In the genomic region with DNA sequence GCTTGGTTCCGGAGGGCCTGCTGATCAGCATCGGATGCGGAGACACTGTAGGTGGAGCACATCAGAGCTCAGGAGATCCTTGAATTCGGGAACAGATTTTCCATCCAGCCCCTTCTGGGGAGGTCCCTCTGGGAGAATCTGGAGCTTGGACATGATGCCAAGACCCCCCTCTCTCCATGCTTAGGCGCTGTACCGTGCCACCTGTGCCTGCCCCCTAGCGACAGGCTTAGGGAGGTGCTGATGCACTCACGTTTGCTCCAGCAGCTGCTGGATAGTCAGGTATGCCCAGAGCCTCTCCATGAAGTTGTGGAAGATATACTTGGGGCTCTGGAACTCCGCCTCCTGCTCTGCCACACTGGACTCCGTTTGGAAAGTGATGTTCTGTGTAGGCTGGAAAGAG, we compare ENCODE assay signal across 9 cellular contexts. TPM values are rescaled to one million over a fixed set of nuclear protein-coding genes. Genes with fewer than 3 reads are reported as not detected.
A peak's percentile ranks its signal among the peaks of the same experiment; 100 is the strongest.
DNase-seq lines count a peak whose midpoint lies in the region; ATAC-seq lines count a peak whose summit lies in the region.
"Had no signal": no experiment of that assay in that cellular context is flagged by ENCODE, and none has a peak within 500 bp of the region (broad histone marks: within the 10 kb centered on the region; RNA-seq: fewer than 3 reads in every experiment).

No MANE protein-coding gene starts in this region.

- H3K36me3 Mint-ChIP-seq in memory B cell = peaks cover 3% of the 10 kb centered on the region
- H3K36me3 Mint-ChIP-seq in activated T-helper 2 cell treated with anti-CD3 and anti-CD28 coated beads, Interferon-gamma antibody, Interleukin-2, Interleukin-4, amounts not matched to agents 10 μg/mL and 5 μg/mL and 100 μg/mL, durations not matched to agents 14 hours and 24 hours and 36 hours (ENCODE audit: low read depth) = no peaks in the 10 kb centered on the region
- H3K36me3 Mint-ChIP-seq: natural killer cell treated with Interleukin-12 subunit alpha and Interleukin-12 subunit beta and Interleukin-15 and Interleukin-18, amount 100 ng/mL, for 72 hours had no signal

- H3K27ac Mint-ChIP-seq in memory B cell = no peak overlapping the region
- H3K27ac Mint-ChIP-seq in activated T-helper 2 cell treated with anti-CD3 and anti-CD28 coated beads, Interferon-gamma antibody, Interleukin-2, Interleukin-4, amounts not matched to agents 10 μg/mL and 5 μg/mL and 100 μg/mL, durations not matched to agents 14 hours and 24 hours and 36 hours = no peak overlapping the region
- H3K27ac Mint-ChIP-seq: natural killer cell treated with Interleukin-12 subunit alpha and Interleukin-12 subunit beta and Interleukin-15 and Interleukin-18, amount 100 ng/mL, for 72 hours; T-helper 1 cell treated with Interleukin-12 subunit alpha and Interleukin-12 subunit beta and Interleukin-4 antibody, amounts not matched to agents 30 μg/mL and 1 μg/mL, for 36 hours had no signal

- ATAC-seq in memory B cell (ENCODE audit: low read depth) (peak; percentile 65), GM18511 (IDR thresholded peaks at IDR 0.05; ENCODE audit: unreplicated experiment) (no peak)

- H3K4me1 Mint-ChIP-seq in memory B cell = no peaks in the 10 kb centered on the region
- H3K4me1 Mint-ChIP-seq in activated T-helper 2 cell treated with anti-CD3 and anti-CD28 coated beads, Interferon-gamma antibody, Interleukin-2, Interleukin-4, amounts not matched to agents 10 μg/mL and 5 μg/mL and 100 μg/mL, durations not matched to agents 14 hours and 24 hours and 36 hours (ENCODE audit: low read depth) = no peaks in the 10 kb centered on the region

- H3K9me3 Mint-ChIP-seq in memory B cell = no peaks in the 10 kb centered on the region
- no peaks in the 10 kb centered on the region for H3K9me3 Mint-ChIP-seq in activated T-helper 2 cell treated with anti-CD3 and anti-CD28 coated beads, Interferon-gamma antibody, Interleukin-2, Interleukin-4, amounts not matched to agents 10 μg/mL and 5 μg/mL and 100 μg/mL, durations not matched to agents 14 hours and 24 hours and 36 hours
- H3K9me3 Mint-ChIP-seq: natural killer cell treated with Interleukin-12 subunit alpha and Interleukin-12 subunit beta and Interleukin-15 and Interleukin-18, amount 100 ng/mL, for 72 hours; T-helper 1 cell treated with Interleukin-12 subunit alpha and Interleukin-12 subunit beta and Interleukin-4 antibody, amounts not matched to agents 30 μg/mL and 1 μg/mL, for 36 hours had no signal

- no peak overlapping the region for H3K4me3 Mint-ChIP-seq in memory B cell
- H3K4me3 Mint-ChIP-seq in activated T-helper 2 cell treated with anti-CD3 and anti-CD28 coated beads, Interferon-gamma antibody, Interleukin-2, Interleukin-4, amounts not matched to agents 10 μg/mL and 5 μg/mL and 100 μg/mL, durations not matched to agents 14 hours and 24 hours and 36 hours (ENCODE audit: low read depth) = no peak overlapping the region
- H3K4me3 Mint-ChIP-seq: natural killer cell treated with Interleukin-12 subunit alpha and Interleukin-12 subunit beta and Interleukin-15 and Interleukin-18, amount 100 ng/mL, for 72 hours; T-helper 1 cell treated with Interleukin-12 subunit alpha and Interleukin-12 subunit beta and Interleukin-4 antibody, amounts not matched to agents 30 μg/mL and 1 μg/mL, for 36 hours had no signal

- intact Hi-C loops in activated T-helper 2 cell treated with anti-CD3 and anti-CD28 coated beads, Interferon-gamma antibody, Interleukin-2, Interleukin-4, amounts not matched to agents 10 μg/mL and 5 μg/mL and 100 μg/mL, durations not matched to agents 14 hours and 24 hours and 36 hours (cut with micrococcal nuclease) = no loop called here

- peak; percentile 36 for DNase-seq in ELR (ENCODE audit: low read depth)
- peak; percentile 63 for DNase-seq in HuH-7 (ENCODE audit: low spot score)
- DNase-seq in amniotic epithelial cell (ENCODE audit: low read depth) = peak; percentile 15
- DNase-seq in memory B cell (ENCODE audit: low spot score in 2 of 2) = peak; percentile 18 to 19
- DNase-seq in effector CD8-positive, alpha-beta T cell (lab: John Stamatoyannopoulos, UW) = no peak
- no peak for DNase-seq in activated T-helper 2 cell treated with anti-CD3 and anti-CD28 coated beads, Interferon-gamma antibody, Interleukin-2, Interleukin-4, amounts not matched to agents 10 μg/mL and 5 μg/mL and 100 μg/mL, durations not matched to agents 14 hours and 24 hours and 36 hours (ENCODE audit: low spot score)

- no peaks in the 10 kb centered on the region for H3K27me3 Mint-ChIP-seq in memory B cell
- H3K27me3 Mint-ChIP-seq in activated T-helper 2 cell treated with anti-CD3 and anti-CD28 coated beads, Interferon-gamma antibody, Interleukin-2, Interleukin-4, amounts not matched to agents 10 μg/mL and 5 μg/mL and 100 μg/mL, durations not matched to agents 14 hours and 24 hours and 36 hours (ENCODE audit: low read depth) = no peaks in the 10 kb centered on the region
- H3K27me3 Mint-ChIP-seq: natural killer cell treated with Interleukin-12 subunit alpha and Interleukin-12 subunit beta and Interleukin-15 and Interleukin-18, amount 100 ng/mL, for 72 hours had no signal

RNA-seq across cellular contexts. Expression of gene ITIH4, which starts 9.7 kb away (rescaled TPM):
- total RNA-seq in activated T-helper 2 cell treated with anti-CD3 and anti-CD28 coated beads, Interferon-gamma antibody, Interleukin-2, Interleukin-4, amounts not matched to agents 10 μg/mL and 5 μg/mL and 100 μg/mL, durations not matched to agents 14 hours and 24 hours and 36 hours = 3.6 and 4.8 TPM in 2 replicates

RNA-seq across cellular contexts. Expression of gene MUSTN1, which starts 14.1 kb away (rescaled TPM):
- 1.9 and 2.6 TPM in 2 replicates for total RNA-seq in activated T-helper 2 cell treated with anti-CD3 and anti-CD28 coated beads, Interferon-gamma antibody, Interleukin-2, Interleukin-4, amounts not matched to agents 10 μg/mL and 5 μg/mL and 100 μg/mL, durations not matched to agents 14 hours and 24 hours and 36 hours

RNA-seq across cellular contexts. Expression of gene ITIH3, which starts 26.1 kb away (rescaled TPM):
- not detected in 2 replicates for total RNA-seq in activated T-helper 2 cell treated with anti-CD3 and anti-CD28 coated beads, Interferon-gamma antibody, Interleukin-2, Interleukin-4, amounts not matched to agents 10 μg/mL and 5 μg/mL and 100 μg/mL, durations not matched to agents 14 hours and 24 hours and 36 hours
- total RNA-seq: natural killer cell treated with Interleukin-12 subunit alpha and Interleukin-12 subunit beta and Interleukin-15 and Interleukin-18, amount 100 ng/mL, for 72 hours had no signal

RNA-seq across cellular contexts. Expression of gene ITIH1, which starts 43.3 kb away (rescaled TPM):
- not detected in 2 replicates for total RNA-seq in activated T-helper 2 cell treated with anti-CD3 and anti-CD28 coated beads, Interferon-gamma antibody, Interleukin-2, Interleukin-4, amounts not matched to agents 10 μg/mL and 5 μg/mL and 100 μg/mL, durations not matched to agents 14 hours and 24 hours and 36 hours
- total RNA-seq: natural killer cell treated with Interleukin-12 subunit alpha and Interleukin-12 subunit beta and Interleukin-15 and Interleukin-18, amount 100 ng/mL, for 72 hours had no signal

RNA-seq across cellular contexts. Expression of gene NEK4, which starts 50.0 kb away (rescaled TPM):
- total RNA-seq in activated T-helper 2 cell treated with anti-CD3 and anti-CD28 coated beads, Interferon-gamma antibody, Interleukin-2, Interleukin-4, amounts not matched to agents 10 μg/mL and 5 μg/mL and 100 μg/mL, durations not matched to agents 14 hours and 24 hours and 36 hours = 26.7 and 27.6 TPM in 2 replicates

Comparison
In these comparisons a context has a peak if more than half of its experiments do, and no peak if none do; other contexts are left out.
1. DNase-seq: peak in ELR (single experiment), HuH-7 (single experiment), amniotic epithelial cell (single experiment) and memory B cell (2 of 2); none in effector CD8-positive, alpha-beta T cell (single experiment) and activated T-helper 2 cell treated with anti-CD3 and anti-CD28 coated beads, Interferon-gamma antibody, Interleukin-2, Interleukin-4, amounts not matched to agents 10 μg/mL and 5 μg/mL and 100 μg/mL, durations not matched to agents 14 hours and 24 hours and 36 hours (single experiment).